In the genomic region with DNA sequence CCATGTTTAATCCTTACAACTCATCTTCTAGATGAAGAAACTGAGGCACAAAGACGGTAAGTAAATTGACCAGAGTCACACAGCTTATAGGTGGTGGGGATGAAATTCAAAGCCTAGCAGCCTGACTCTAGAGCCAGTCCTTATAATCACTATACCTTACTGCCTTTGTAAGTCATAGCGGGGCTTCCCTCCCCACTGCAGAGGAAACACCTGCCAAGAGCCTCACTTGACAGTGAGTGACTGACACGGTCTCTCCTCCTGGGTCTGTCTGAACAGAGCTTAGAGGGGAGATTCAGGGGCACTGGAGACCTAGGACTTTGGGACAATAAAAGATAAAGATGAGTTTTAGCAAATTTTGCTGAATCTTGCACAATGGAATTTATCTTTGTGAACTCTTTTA, we compare ENCODE assay signal across 19 cellular contexts. TPM values are rescaled to one million over a fixed set of nuclear protein-coding genes. Genes with fewer than 3 reads are reported as not detected.
"Had no signal": no experiment of that assay in that cellular context is flagged by ENCODE, and none has a peak within 500 bp of the region (broad histone marks: within the 10 kb centered on the region; RNA-seq: fewer than 3 reads in every experiment).

No MANE protein-coding gene starts in this region.

- H3K4me3 ChIP-seq: heart left ventricle, ovary, tibial artery, uterus had no signal

- H3K9me3 ChIP-seq: ovary, tibial artery, uterus had no signal

- H3K27me3 ChIP-seq: heart left ventricle, ovary, uterus had no signal

- ATAC-seq: heart left ventricle, left lobe of liver had no signal

- H3K27me3 Mint-ChIP-seq: central memory CD8-positive, alpha-beta T cell had no signal

- H3K4me1 ChIP-seq: tibial artery, uterus had no signal

- H3K4me3 Mint-ChIP-seq: central memory CD8-positive, alpha-beta T cell had no signal

- DNase-seq: activated CD4-positive, alpha-beta T cell treated with anti-CD3 and anti-CD28 coated beads for 4 hours; activated CD8-positive, alpha-beta memory T cell treated with anti-CD3 and anti-CD28 coated beads for 24 hours; activated gamma-delta T cell treated with Interleukin-2 at 50 U/mL for 16 hours; effector memory CD4-positive, alpha-beta T cell; mammary epithelial cell; ovary; stimulated activated CD4-positive, alpha-beta T cell treated with anti-CD3 and anti-CD28 coated beads, Interleukin-4, amount 100 ng/mL, for 1 hour; stimulated activated CD8-positive, alpha-beta memory T cell treated with anti-CD3 and anti-CD28 coated beads, Interleukin-4, amount 100 ng/mL, for 48 hours; T1000; tibial artery; uterus had no signal

- H3K27ac ChIP-seq: heart left ventricle, ovary, tibial artery, uterus, VCaP had no signal

- H3K36me3 ChIP-seq: heart left ventricle, ovary, tibial artery, uterus had no signal

RNA-seq across cellular contexts. Expression of a gene that starts 12.8 kb away (rescaled TPM):
- total RNA-seq: fibroblast of lung, frontal cortex, heart left ventricle, left lobe of liver, mammary epithelial cell, mucosa of gallbladder, ovary, uterus had no signal
- polyA plus RNA-seq: fibroblast of lung, heart left ventricle, mammary epithelial cell, neural cell, ovary had no signal

RNA-seq across cellular contexts. Expression of a gene that starts 16.1 kb away (rescaled TPM):
- total RNA-seq: fibroblast of lung, frontal cortex, heart left ventricle, mammary epithelial cell, uterus had no signal
- polyA plus RNA-seq: fibroblast of lung, heart left ventricle, mammary epithelial cell, neural cell, ovary had no signal

RNA-seq across cellular contexts. Expression of a gene that starts 40.1 kb away (rescaled TPM):
- total RNA-seq: fibroblast of lung, frontal cortex, heart left ventricle, left lobe of liver, mammary epithelial cell, mucosa of gallbladder, ovary, uterus had no signal
- polyA plus RNA-seq: fibroblast of lung, heart left ventricle, mammary epithelial cell, neural cell, ovary had no signal
